ENCODE assay signal across 13 cellular contexts in the genomic region with DNA sequence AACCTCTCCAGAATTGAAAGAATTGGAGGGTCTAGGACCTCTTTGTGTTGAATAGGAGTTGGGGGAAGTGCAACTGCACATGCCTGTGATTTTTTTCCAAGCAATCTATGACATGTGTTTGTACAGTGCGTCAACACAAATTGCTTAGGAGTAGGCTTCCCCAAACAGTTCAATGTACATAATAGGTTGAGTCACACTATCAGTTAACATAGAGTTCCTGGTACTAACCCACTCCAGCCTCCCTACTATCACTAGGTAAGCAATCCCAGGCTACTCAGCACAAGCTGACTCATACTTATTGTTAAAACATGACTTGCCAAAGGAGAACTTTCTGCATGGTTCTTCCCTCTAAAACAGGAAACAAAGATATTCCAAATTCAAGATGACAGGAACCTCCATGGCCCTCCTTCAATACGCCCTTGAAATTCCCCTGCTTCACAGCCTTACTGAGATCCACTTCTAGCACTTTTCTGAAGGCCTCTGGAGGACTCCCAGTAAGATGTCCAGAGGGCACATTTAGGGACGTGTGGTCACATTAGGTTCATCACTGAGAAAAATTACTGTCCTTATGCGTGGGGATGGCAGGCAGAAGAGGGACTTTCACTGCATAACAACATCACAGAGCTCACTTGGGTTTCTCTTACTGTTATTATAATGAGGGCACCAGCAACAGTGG. TPM values are rescaled to one million over a fixed set of nuclear protein-coding genes. Genes with fewer than 3 reads are reported as not detected.
A peak's percentile ranks its signal among the peaks of the same experiment; 100 is the strongest.
DNase-seq lines count a peak whose midpoint lies in the region; ATAC-seq, FAIRE-seq and TF ChIP-seq lines count a peak whose summit lies in the region.
"Had no signal": no experiment of that assay in that cellular context is flagged by ENCODE, and none has a peak within 500 bp of the region (broad histone marks: within the 10 kb centered on the region; RNA-seq: fewer than 3 reads in every experiment).

No MANE protein-coding gene starts in this region.

- peak overlapping the region; percentile 53 for H2BK5ac ChIP-seq in IMR-90 (ENCODE audit: low read depth, low read length, poor library complexity, severe bottlenecking)

- peaks cover 4% of the 10 kb centered on the region; the same call in 1 of the 2 replicates for H3K9me1 ChIP-seq in IMR-90 (ENCODE audit: insufficient read depth, low read length)

- POLR2A ChIA-PET in AG04450 (lab: Yijun Ruan, JAX): no interaction called here
- POLR2A ChIA-PET in IMR-90 (lab: Charles Lee; ENCODE audit: unreplicated experiment): no interaction called here
- POLR2A ChIA-PET in HepG2 (lab: Yijun Ruan, JAX): no interaction called here

- H3K9me3 ChIP-seq in AG04450 (ENCODE audit: control insufficient read depth, insufficient read depth, low read length) (no peaks in the 10 kb centered on the region), IMR-90 (ENCODE audit: control insufficient read depth, insufficient read depth, low read length) (no peaks in the 10 kb centered on the region), HepG2 (ENCODE audit: low read length) (no peaks in the 10 kb centered on the region)

- no peak overlapping the region for H3K4me2 ChIP-seq in IMR-90 (ENCODE audit: low read depth, low read length)
- H3K4me2 ChIP-seq in HepG2 (ENCODE audit: low read depth, low read length): peak overlapping the region; percentile 32; the same call in 1 of the 2 replicates

- H3K18ac ChIP-seq in IMR-90 (ENCODE audit: low read depth, low read length): peak overlapping the region; percentile 45; the same call in 1 of the 2 replicates

- DNase-seq in AG04450 (ENCODE audit: low read depth, low spot score) (peak; percentile 69), IMR-90 (peak; percentile 93), astrocyte of the cerebellum (ENCODE audit: low read depth) (peak; percentile 9), HepG2 (ENCODE audit: low spot score) (peak; percentile 89)
- no peak for DNase-seq in NK-92 treated with Interleukin-12 subunit alpha and Interleukin-12 subunit beta, amount 100 ng/mL, for 24 hours (lab: John Stamatoyannopoulos, UW)
- DNase-seq in activated CD4-positive, CD25-positive, alpha-beta regulatory T cell treated with anti-CD3 and anti-CD28 coated beads, Interleukin-2, amount 50 U/mL, for 72 hours: no peak
- DNase-seq: anterior cingulate cortex, immature natural killer cell, NCI-H526 treated with DMSO at 0.1 percent for 48 hours had no signal

- peak overlapping the region; percentile 58 for H3K4ac ChIP-seq in IMR-90 (ENCODE audit: low read depth, low read length)

- H3K23ac ChIP-seq in IMR-90 (ENCODE audit: low read depth, low read length): no peak overlapping the region

- intact Hi-C loops in IMR-90 (cut with micrococcal nuclease): no loop called here
- intact Hi-C loops in HepG2 (cut with micrococcal nuclease; ENCODE audit: unreplicated experiment): no loop called here

- no peak overlapping the region for H3K56ac ChIP-seq in IMR-90 (ENCODE audit: extremely low read depth, insufficient read depth, low read length)

- H3K4me1 ChIP-seq in IMR-90 (ENCODE audit: control insufficient read depth, insufficient read depth, low read length) (peaks cover 7% of the 10 kb centered on the region; the same call in 1 of the 2 replicates), HepG2 (ENCODE audit: insufficient read depth, low read length) (peaks cover 35% of the 10 kb centered on the region)

- H2AFZ ChIP-seq in IMR-90 (replicated peaks; ENCODE audit: low read length, poor library complexity): peak overlapping the region; percentile 53
- no peak overlapping the region for H2AFZ ChIP-seq in HepG2 (ENCODE audit: low read length)

- peak; percentile 70 for FAIRE-seq in HepG2 (lab: Jason Lieb, UNC)

- H3K9ac ChIP-seq in IMR-90 (ENCODE audit: low read depth, low read length) (no peak overlapping the region), HepG2 (ENCODE audit: insufficient read depth, low read depth, low read length) (no peak overlapping the region)

- H3K27ac ChIP-seq in AG04450 (ENCODE audit: low read depth, low read length) (peak overlapping the region; percentile 82), IMR-90 (ENCODE audit: insufficient read depth, low read length) (peak overlapping the region; percentile 67; the same call in 1 of the 2 replicates), HepG2 (ENCODE audit: extremely low read length, insufficient read depth, low read length) (peak overlapping the region; percentile 31)

- peak overlapping the region; percentile 71 for H4K91ac ChIP-seq in IMR-90 (ENCODE audit: insufficient read depth, low read depth, low read length)

- H2BK120ac ChIP-seq in IMR-90 (ENCODE audit: low read depth, low read length): peak overlapping the region; percentile 77

- H3K14ac ChIP-seq in IMR-90 (replicated peaks; ENCODE audit: low read depth, low read length): peak overlapping the region; percentile 44; the same call in 1 of the 2 replicates

- no peak overlapping the region for H2AK9ac ChIP-seq in IMR-90 (replicated peaks; ENCODE audit: low read depth, low read length, poor library complexity)

- CTCF ChIA-PET in AG04450 (lab: Charles Lee): no interaction called here
- CTCF ChIA-PET in IMR-90 (lab: Yijun Ruan, JAX): no interaction called here
- CTCF ChIA-PET in HepG2 (lab: Yijun Ruan, JAX; ENCODE audit: low intra/inter-chr PET ratio, low total read pairs): no interaction called here

- H2BK15ac ChIP-seq in IMR-90 (ENCODE audit: low read depth, low read length): no peak overlapping the region

- TF ChIP-seq RAD21 in IMR-90 (IDR thresholded peaks at IDR 0.05; ENCODE audit: low read length) (no peak), HepG2 (CRISPR knock-in tag; IDR thresholded peaks at IDR 0.05) (no peak)

- no peak overlapping the region for H4K5ac ChIP-seq in IMR-90 (ENCODE audit: low read depth, low read length)

- no peak overlapping the region for H3K4me3 ChIP-seq in AG04450 (ENCODE audit: low read depth, low read length)
- no peak overlapping the region for H3K4me3 ChIP-seq in IMR-90 (ENCODE audit: insufficient read depth, low read depth, low read length)
- no peak overlapping the region for H3K4me3 ChIP-seq in astrocyte of the cerebellum (ENCODE audit: low read depth, low read length)
- H3K4me3 ChIP-seq in HepG2 (replicated peaks in 1 of 3; ENCODE audit: insufficient read depth in 1 of 3, low read depth in 2 of 3, low read length in 3 of 3): no peak overlapping the region

- TF ChIP-seq EP300 in HepG2 (IDR thresholded peaks at IDR 0.05; ENCODE audit: low read depth in 2 of 2, low read length in 2 of 2) (peak in 1 of 2 experiments; percentile 51; a peak in 2 of 4 replicates), HepG2 (CRISPR knock-in tag; IDR thresholded peaks at IDR 0.05; ENCODE audit: borderline replicate concordance) (no peak; the same call in 1 of the 2 replicates)

- no peaks in the 10 kb centered on the region for H3K79me1 ChIP-seq in IMR-90 (ENCODE audit: low read depth in 1 of 2, low read length in 2 of 2)

- no peaks in the 10 kb centered on the region for H3K27me3 ChIP-seq in AG04450 (ENCODE audit: control insufficient read depth, insufficient read depth, low read length)
- peaks cover 2% of the 10 kb centered on the region for H3K27me3 ChIP-seq in IMR-90 (ENCODE audit: control insufficient read depth, insufficient read depth, low read length)
- no peaks in the 10 kb centered on the region for H3K27me3 ChIP-seq in HepG2 (ENCODE audit: control insufficient read depth in 1 of 2, insufficient read depth in 2 of 2, low read length in 2 of 2)

- peak overlapping the region; percentile 14 to 45; a peak in 2 of 4 replicates for H4K8ac ChIP-seq in IMR-90 (ENCODE audit: low read depth in 2 of 2, low read length in 2 of 2)

- ATAC-seq in IMR-90 (ENCODE audit: low read depth): peak; percentile 89
- peak; percentile 99 for ATAC-seq in HepG2
- ATAC-seq in GM19463 (IDR thresholded peaks at IDR 0.05; ENCODE audit: unreplicated experiment): no peak
- ATAC-seq in GM21576 (IDR thresholded peaks at IDR 0.05; ENCODE audit: unreplicated experiment): no peak
- ATAC-seq: WTC11 had no signal

- peak overlapping the region; percentile 50 for H2BK20ac ChIP-seq in IMR-90 (ENCODE audit: low read depth, low read length)

- no peaks in the 10 kb centered on the region for H4K20me1 ChIP-seq in IMR-90 (ENCODE audit: insufficient read depth, low read length)
- no peaks in the 10 kb centered on the region for H4K20me1 ChIP-seq in HepG2 (ENCODE audit: insufficient read depth, low read length)

- WGBS in IMR-90 (ENCODE audit: extremely low coverage in 2 of 2, insufficient read length in 1 of 2), 2 experiments: no CpG with 5 or more reads among the region's 4 CpGs
- 0% methylated on average over 2 of the region's 4 CpGs for WGBS in HepG2 (ENCODE audit: low lambda C conversion rate)

- H3K36me3 ChIP-seq in IMR-90 (ENCODE audit: control insufficient read depth, insufficient read depth, low read length) (no peaks in the 10 kb centered on the region), HepG2 (replicated peaks in 1 of 2; ENCODE audit: control insufficient read depth in 1 of 2, insufficient read depth in 2 of 2, low read length in 2 of 2) (no peaks in the 10 kb centered on the region)

- no TSS peak for BruUV-seq in IMR-90 (replicated peaks; lab: Mats Ljungman, UMichigan)
- BruUV-seq in HepG2 (replicated peaks; lab: Mats Ljungman, UMichigan): no TSS peak

- peak overlapping the region; percentile 40; the same call in 1 of the 2 replicates for H2AK5ac ChIP-seq in IMR-90 (ENCODE audit: low read depth, low read length)

- TF ChIP-seq CTCF in AG04450 (IDR thresholded peaks at IDR 0.05; ENCODE audit: low read depth, low read length): no peak
- no peak for TF ChIP-seq CTCF in IMR-90 (conservative IDR thresholded peaks at IDR 0.05; ENCODE audit: low read depth, low read length)
- TF ChIP-seq CTCF in astrocyte of the cerebellum (IDR thresholded peaks at IDR 0.05; ENCODE audit: low read depth, low read length, missing control alignments): no peak
- no peak for TF ChIP-seq CTCF in HepG2 (CRISPR knock-in tag; IDR thresholded peaks at IDR 0.05)

- dilution Hi-C loops in IMR-90 (cut with HindIII; ENCODE audit: low sequenced_read_pairs, unreplicated experiment): no loop called here

- no peak for TF ChIP-seq POLR2A in IMR-90 (IDR thresholded peaks at IDR 0.05; ENCODE audit: low read depth, low read length)
- TF ChIP-seq POLR2A in HepG2 (IDR thresholded peaks at IDR 0.05; ENCODE audit: insufficient read depth in 1 of 2, low read depth in 2 of 2, low read length in 2 of 2): no peak

- in situ Hi-C loops in IMR-90 (cut with MboI; ENCODE audit: low sequenced_read_pairs): no loop called here
- in situ Hi-C loops in astrocyte of the cerebellum (cut with HindIII; ENCODE audit: low sequenced_read_pairs): no loop called here
- in situ Hi-C loops in HepG2 (cut with HindIII; ENCODE audit: extremely low pct_ligation_motif_present, low pct_unique_long_range_greater_than_20kb): no loop called here

- no peaks in the 10 kb centered on the region for H3K79me2 ChIP-seq in HepG2 (ENCODE audit: insufficient read depth, low read length)

RNA-seq across cellular contexts. Expression of gene VSIG1, which starts 8.4 kb away (rescaled TPM):
- polyA plus RNA-seq in AG04450 (2011; rRNA removed): 0.10 and 0.22 TPM in 2 replicates
- 0.09 and 1.5 TPM in 2 replicates for polyA minus RNA-seq in AG04450 (2011; rRNA and poly(A)+ RNA removed)
- total RNA-seq in IMR-90 (2012; rRNA removed): not detected in 2 replicates
- not detected in 2 replicates for polyA plus RNA-seq in IMR-90 (2012; rRNA removed)
- not detected in 2 replicates for polyA plus RNA-seq in IMR-90 (2012; cell fraction: cytosol; rRNA removed)
- polyA plus RNA-seq in IMR-90 (2012; cell fraction: nucleus; rRNA removed; ENCODE audit: low replicate concordance): 0.01 and 0.36 TPM in 2 replicates
- total RNA-seq in HepG2 (2016; rRNA removed; fragmentation: Illumina TruSeq; extraction: Trizol): not detected in 2 replicates
- total RNA-seq in HepG2 (2016; cell fraction: cytosol; rRNA removed; fragmentation: Illumina TruSeq; extraction: Trizol; ENCODE audit: low read depth): not detected in 2 replicates
- total RNA-seq in HepG2 (2016; cell fraction: insoluble cytoplasmic fraction; rRNA removed; fragmentation: Illumina TruSeq; extraction: Trizol): not detected in 2 replicates
- not detected in 2 replicates for total RNA-seq in HepG2 (2016; cell fraction: membrane; rRNA removed; fragmentation: Illumina TruSeq; extraction: Trizol)
- not detected in 2 replicates for total RNA-seq in HepG2 (2016; cell fraction: nucleus; rRNA removed; fragmentation: Illumina TruSeq; extraction: Trizol)
- 0.01 TPM in 1 of 2 replicates, not detected in the other for polyA plus RNA-seq in HepG2 (2011; rRNA removed)
- polyA plus RNA-seq in HepG2 (2011; cell fraction: cytosol; rRNA removed): not detected in 2 replicates
- not detected in 2 replicates for polyA plus RNA-seq in HepG2 (2011; cell fraction: nucleus; rRNA removed)
- polyA plus RNA-seq in HepG2 (2012): 0.05 TPM in 1 of 2 replicates, not detected in the other
- polyA plus RNA-seq in HepG2 (2016; cell fraction: cytosol; fragmentation: Illumina TruSeq; extraction: Trizol; ENCODE audit: low read depth): not detected in 2 replicates
- polyA plus RNA-seq in HepG2 (2016; cell fraction: insoluble cytoplasmic fraction; fragmentation: Illumina TruSeq; extraction: Trizol; ENCODE audit: low read depth): not detected in 2 replicates
- polyA plus RNA-seq in HepG2 (2016; cell fraction: membrane; fragmentation: Illumina TruSeq; extraction: Trizol; ENCODE audit: low read depth): not detected in 2 replicates
- polyA plus RNA-seq in HepG2 (2016; cell fraction: nucleus; fragmentation: Illumina TruSeq; extraction: Trizol; ENCODE audit: insufficient read depth, low read depth): not detected in 2 replicates
- not detected in 2 replicates for polyA minus RNA-seq in HepG2 (2011; rRNA and poly(A)+ RNA removed; ENCODE audit: low replicate concordance)
- not detected in 2 replicates for polyA minus RNA-seq in HepG2 (2011; cell fraction: cytosol; rRNA and poly(A)+ RNA removed)
- polyA minus RNA-seq in HepG2 (2011; cell fraction: nucleus; rRNA and poly(A)+ RNA removed): not detected in 2 replicates

RNA-seq across cellular contexts. Expression of gene TEX13B, which starts 54.3 kb away (rescaled TPM):
- not detected in 2 replicates for polyA plus RNA-seq in AG04450 (2011; rRNA removed)
- not detected in 2 replicates for polyA minus RNA-seq in AG04450 (2011; rRNA and poly(A)+ RNA removed)
- not detected in 2 replicates for total RNA-seq in IMR-90 (2012; rRNA removed)
- polyA plus RNA-seq in IMR-90 (2012; rRNA removed): not detected in 2 replicates
- polyA plus RNA-seq in IMR-90 (2012; cell fraction: cytosol; rRNA removed): not detected in 2 replicates
- polyA plus RNA-seq in IMR-90 (2012; cell fraction: nucleus; rRNA removed; ENCODE audit: low replicate concordance): not detected in 2 replicates
- not detected in 2 replicates for total RNA-seq in HepG2 (2016; rRNA removed; fragmentation: Illumina TruSeq; extraction: Trizol)
- not detected in 2 replicates for total RNA-seq in HepG2 (2016; cell fraction: cytosol; rRNA removed; fragmentation: Illumina TruSeq; extraction: Trizol; ENCODE audit: low read depth)
- not detected in 2 replicates for total RNA-seq in HepG2 (2016; cell fraction: insoluble cytoplasmic fraction; rRNA removed; fragmentation: Illumina TruSeq; extraction: Trizol)
- total RNA-seq in HepG2 (2016; cell fraction: membrane; rRNA removed; fragmentation: Illumina TruSeq; extraction: Trizol): not detected in 2 replicates
- total RNA-seq in HepG2 (2016; cell fraction: nucleus; rRNA removed; fragmentation: Illumina TruSeq; extraction: Trizol): not detected in 2 replicates
- polyA plus RNA-seq in HepG2 (2011; rRNA removed): not detected in 2 replicates
- not detected in 2 replicates for polyA plus RNA-seq in HepG2 (2011; cell fraction: cytosol; rRNA removed)
- polyA plus RNA-seq in HepG2 (2011; cell fraction: nucleus; rRNA removed): not detected in 2 replicates
- not detected in 2 replicates for polyA plus RNA-seq in HepG2 (2012)
- not detected in 2 replicates for polyA plus RNA-seq in HepG2 (2016; cell fraction: cytosol; fragmentation: Illumina TruSeq; extraction: Trizol; ENCODE audit: low read depth)
- not detected in 2 replicates for polyA plus RNA-seq in HepG2 (2016; cell fraction: insoluble cytoplasmic fraction; fragmentation: Illumina TruSeq; extraction: Trizol; ENCODE audit: low read depth)
- polyA plus RNA-seq in HepG2 (2016; cell fraction: membrane; fragmentation: Illumina TruSeq; extraction: Trizol; ENCODE audit: low read depth): not detected in 2 replicates
- not detected in 2 replicates for polyA plus RNA-seq in HepG2 (2016; cell fraction: nucleus; fragmentation: Illumina TruSeq; extraction: Trizol; ENCODE audit: insufficient read depth, low read depth)
- polyA minus RNA-seq in HepG2 (2011; rRNA and poly(A)+ RNA removed; ENCODE audit: low replicate concordance): not detected in 2 replicates
- not detected in 2 replicates for polyA minus RNA-seq in HepG2 (2011; cell fraction: cytosol; rRNA and poly(A)+ RNA removed)
- not detected in 2 replicates for polyA minus RNA-seq in HepG2 (2011; cell fraction: nucleus; rRNA and poly(A)+ RNA removed)
- polyA plus RNA-seq: immature natural killer cell, thymus had no signal

RNA-seq across cellular contexts. Expression of gene PSMD10, which starts 54.9 kb away (rescaled TPM):
- polyA plus RNA-seq in AG04450 (2011; rRNA removed) (85.3 and 118 TPM in 2 replicates), IMR-90 (2012; rRNA removed) (56.3 and 62.0 TPM in 2 replicates), HepG2 (2011; rRNA removed) (41.9 and 56.4 TPM in 2 replicates)
- polyA minus RNA-seq in AG04450 (2011; rRNA and poly(A)+ RNA removed): 26.3 and 32.2 TPM in 2 replicates
- total RNA-seq in IMR-90 (2012; rRNA removed) (122 TPM in 2 replicates), HepG2 (2016; rRNA removed; fragmentation: Illumina TruSeq; extraction: Trizol) (65.3 and 105 TPM in 2 replicates)
- polyA plus RNA-seq in IMR-90 (2012; cell fraction: cytosol; rRNA removed): 19.3 and 28.3 TPM in 2 replicates
- polyA plus RNA-seq in IMR-90 (2012; cell fraction: nucleus; rRNA removed; ENCODE audit: low replicate concordance): 3.8 and 22.6 TPM in 2 replicates
- total RNA-seq in HepG2 (2016; cell fraction: cytosol; rRNA removed; fragmentation: Illumina TruSeq; extraction: Trizol; ENCODE audit: low read depth): 10.2 and 11.0 TPM in 2 replicates
- total RNA-seq in HepG2 (2016; cell fraction: insoluble cytoplasmic fraction; rRNA removed; fragmentation: Illumina TruSeq; extraction: Trizol): 65.9 and 116 TPM in 2 replicates
- total RNA-seq in HepG2 (2016; cell fraction: membrane; rRNA removed; fragmentation: Illumina TruSeq; extraction: Trizol): 20.0 and 23.4 TPM in 2 replicates
- total RNA-seq in HepG2 (2016; cell fraction: nucleus; rRNA removed; fragmentation: Illumina TruSeq; extraction: Trizol): 23.9 and 24.4 TPM in 2 replicates
- 37.0 and 54.8 TPM in 2 replicates for polyA plus RNA-seq in HepG2 (2011; cell fraction: cytosol; rRNA removed)
- 7.5 and 11.9 TPM in 2 replicates for polyA plus RNA-seq in HepG2 (2011; cell fraction: nucleus; rRNA removed)
- polyA plus RNA-seq in HepG2 (2012): 48.2 and 48.7 TPM in 2 replicates
- polyA plus RNA-seq in HepG2 (2016; cell fraction: cytosol; fragmentation: Illumina TruSeq; extraction: Trizol; ENCODE audit: low read depth): 9.3 and 9.4 TPM in 2 replicates
- 101 and 109 TPM in 2 replicates for polyA plus RNA-seq in HepG2 (2016; cell fraction: insoluble cytoplasmic fraction; fragmentation: Illumina TruSeq; extraction: Trizol; ENCODE audit: low read depth)
- polyA plus RNA-seq in HepG2 (2016; cell fraction: membrane; fragmentation: Illumina TruSeq; extraction: Trizol; ENCODE audit: low read depth): 14.3 and 16.3 TPM in 2 replicates
- 29.3 and 31.7 TPM in 2 replicates for polyA plus RNA-seq in HepG2 (2016; cell fraction: nucleus; fragmentation: Illumina TruSeq; extraction: Trizol; ENCODE audit: insufficient read depth, low read depth)
- polyA minus RNA-seq in HepG2 (2011; rRNA and poly(A)+ RNA removed; ENCODE audit: low replicate concordance): 14.0 and 23.7 TPM in 2 replicates
- 18.8 and 21.3 TPM in 2 replicates for polyA minus RNA-seq in HepG2 (2011; cell fraction: cytosol; rRNA and poly(A)+ RNA removed)
- 12.8 and 13.1 TPM in 2 replicates for polyA minus RNA-seq in HepG2 (2011; cell fraction: nucleus; rRNA and poly(A)+ RNA removed)

RNA-seq across cellular contexts. Expression of gene ATG4A, which starts 55.1 kb away (rescaled TPM):
- polyA plus RNA-seq in AG04450 (2011; rRNA removed): 10.7 and 13.3 TPM in 2 replicates
- polyA minus RNA-seq in AG04450 (2011; rRNA and poly(A)+ RNA removed): 5.5 and 6.6 TPM in 2 replicates
- total RNA-seq in IMR-90 (2012; rRNA removed): 13.6 and 14.7 TPM in 2 replicates
- polyA plus RNA-seq in IMR-90 (2012; rRNA removed): 6.3 and 8.2 TPM in 2 replicates
- polyA plus RNA-seq in IMR-90 (2012; cell fraction: cytosol; rRNA removed): 1.5 and 2.1 TPM in 2 replicates
- polyA plus RNA-seq in IMR-90 (2012; cell fraction: nucleus; rRNA removed; ENCODE audit: low replicate concordance): 0.92 and 8.8 TPM in 2 replicates
- total RNA-seq in HepG2 (2016; rRNA removed; fragmentation: Illumina TruSeq; extraction: Trizol): 6.3 and 10.5 TPM in 2 replicates
- 1.0 and 1.5 TPM in 2 replicates for total RNA-seq in HepG2 (2016; cell fraction: cytosol; rRNA removed; fragmentation: Illumina TruSeq; extraction: Trizol; ENCODE audit: low read depth)
- 5.5 and 9.2 TPM in 2 replicates for total RNA-seq in HepG2 (2016; cell fraction: insoluble cytoplasmic fraction; rRNA removed; fragmentation: Illumina TruSeq; extraction: Trizol)
- total RNA-seq in HepG2 (2016; cell fraction: membrane; rRNA removed; fragmentation: Illumina TruSeq; extraction: Trizol): 4.7 and 4.9 TPM in 2 replicates
- 3.6 and 4.0 TPM in 2 replicates for total RNA-seq in HepG2 (2016; cell fraction: nucleus; rRNA removed; fragmentation: Illumina TruSeq; extraction: Trizol)
- 3.0 and 3.3 TPM in 2 replicates for polyA plus RNA-seq in HepG2 (2011; rRNA removed)
- polyA plus RNA-seq in HepG2 (2011; cell fraction: cytosol; rRNA removed): 1.3 and 2.3 TPM in 2 replicates
- 1.8 and 2.1 TPM in 2 replicates for polyA plus RNA-seq in HepG2 (2011; cell fraction: nucleus; rRNA removed)
- 2.3 and 2.9 TPM in 2 replicates for polyA plus RNA-seq in HepG2 (2012)
- polyA plus RNA-seq in HepG2 (2016; cell fraction: cytosol; fragmentation: Illumina TruSeq; extraction: Trizol; ENCODE audit: low read depth): 0.97 and 1.4 TPM in 2 replicates
- polyA plus RNA-seq in HepG2 (2016; cell fraction: insoluble cytoplasmic fraction; fragmentation: Illumina TruSeq; extraction: Trizol; ENCODE audit: low read depth): 8.4 and 10.2 TPM in 2 replicates
- 3.1 and 4.0 TPM in 2 replicates for polyA plus RNA-seq in HepG2 (2016; cell fraction: membrane; fragmentation: Illumina TruSeq; extraction: Trizol; ENCODE audit: low read depth)
- 7.6 and 8.0 TPM in 2 replicates for polyA plus RNA-seq in HepG2 (2016; cell fraction: nucleus; fragmentation: Illumina TruSeq; extraction: Trizol; ENCODE audit: insufficient read depth, low read depth)
- 2.2 and 8.2 TPM in 2 replicates for polyA minus RNA-seq in HepG2 (2011; rRNA and poly(A)+ RNA removed; ENCODE audit: low replicate concordance)
- 2.7 and 4.2 TPM in 2 replicates for polyA minus RNA-seq in HepG2 (2011; cell fraction: cytosol; rRNA and poly(A)+ RNA removed)
- 2.3 and 6.5 TPM in 2 replicates for polyA minus RNA-seq in HepG2 (2011; cell fraction: nucleus; rRNA and poly(A)+ RNA removed)

Comparison
In these comparisons a context has a peak if more than half of its experiments do, and no peak if none do; other contexts are left out.
1. DNase-seq: peak in AG04450 (single experiment), IMR-90 (single experiment), astrocyte of the cerebellum (single experiment) and HepG2 (single experiment); none in NK-92 treated with Interleukin-12 subunit alpha and Interleukin-12 subunit beta, amount 100 ng/mL, for 24 hours (single experiment) and activated CD4-positive, CD25-positive, alpha-beta regulatory T cell treated with anti-CD3 and anti-CD28 coated beads, Interleukin-2, amount 50 U/mL, for 72 hours (single experiment).
2. H3K27ac ChIP-seq: peak in every context shown above with its lines; median percentile 82 in AG04450; 67 in IMR-90; 31 in HepG2.
3. ATAC-seq: peak in IMR-90 (single experiment) and HepG2 (single experiment); none in GM19463 (single experiment) and GM21576 (single experiment).